Comparison of ENCODE assay signal across 27 cellular contexts in genomic region chr7:54629771-54630170, GRCh38.
"Had no signal": no experiment of that assay in that cellular context is flagged by ENCODE, and none has a peak within 500 bp of the region (broad histone marks: within the 10 kb centered on the region; RNA-seq: fewer than 3 reads in every experiment).

No MANE protein-coding gene starts in this region.

- H3K4me1 ChIP-seq: adrenal gland, Peyer's patch, SJSA1 had no signal

- H3K36me3 ChIP-seq: adrenal gland, brain microvascular endothelial cell, MG63, Peyer's patch, SJSA1 had no signal

- DNase-seq: activated CD4-positive, alpha-beta memory T cell treated with anti-CD3 and anti-CD28 coated beads for 36 hours; activated CD4-positive, alpha-beta T cell treated with anti-CD3 and anti-CD28 coated beads for 4 hours; activated CD4-positive, alpha-beta T cell treated with anti-CD3 and anti-CD28 coated beads, Interleukin-2, amount 50 U/mL, for 1 hour; activated CD8-positive, alpha-beta memory T cell treated with anti-CD3 and anti-CD28 coated beads, Interleukin-2, amount 50 U/mL, for 4 hours; activated gamma-delta T cell treated with Interleukin-2 at 50 U/mL for 16 hours; activated naive CD4-positive, alpha-beta T cell treated with anti-CD3 and anti-CD28 coated beads for 36 hours; activated T-cell treated with anti-CD3 and anti-CD28 coated beads for 4 hours; activated T-cell treated with anti-CD3 and anti-CD28 coated beads, Interleukin-2, amount 50 U/mL, for 4 hours; adrenal gland; brain microvascular endothelial cell; Kasumi-1; MG63; NCI-H1048; NCI-H1436 treated with DMSO at 0.1 percent for 48 hours; NCI-H1694 treated with DMSO at 0.1 percent for 48 hours; NCI-H2029; NCI-H345; NCI-H524 treated with DMSO at 0.1 percent for 48 hours; PC-3; Peyer's patch; RPMI8226; SHP77 treated with DMSO at 0.1 percent for 48 hours; SK-N-SH had no signal

- H3K27ac ChIP-seq: adrenal gland, brain microvascular endothelial cell, Peyer's patch, SJSA1 had no signal

- H3K4me2 ChIP-seq: SK-N-SH had no signal

- ATAC-seq: activated CD4-positive, CD25-positive, alpha-beta regulatory T cell treated with anti-CD3 and anti-CD28 coated beads, Interleukin-2, amount 50 U/mL, for 24 hours; activated naive CD4-positive, alpha-beta T cell treated with anti-CD3 and anti-CD28 coated beads, Interleukin-2, amount 50 U/mL, for 72 hours; activated T-cell treated with anti-CD3 and anti-CD28 coated beads, Interleukin-2, amount 50 U/mL, for 4 hours; PC-3 had no signal

- H3K27me3 ChIP-seq: adrenal gland, brain microvascular endothelial cell, MG63, Peyer's patch, SJSA1 had no signal

- H3K9me3 ChIP-seq: MG63, Peyer's patch, SJSA1, SK-N-SH had no signal

- FAIRE-seq: TTC549 had no signal

- H3K9ac ChIP-seq: SK-N-SH had no signal

- H3K4me3 ChIP-seq: adrenal gland, MG63, Peyer's patch, SJSA1 had no signal
